In the genomic region with DNA sequence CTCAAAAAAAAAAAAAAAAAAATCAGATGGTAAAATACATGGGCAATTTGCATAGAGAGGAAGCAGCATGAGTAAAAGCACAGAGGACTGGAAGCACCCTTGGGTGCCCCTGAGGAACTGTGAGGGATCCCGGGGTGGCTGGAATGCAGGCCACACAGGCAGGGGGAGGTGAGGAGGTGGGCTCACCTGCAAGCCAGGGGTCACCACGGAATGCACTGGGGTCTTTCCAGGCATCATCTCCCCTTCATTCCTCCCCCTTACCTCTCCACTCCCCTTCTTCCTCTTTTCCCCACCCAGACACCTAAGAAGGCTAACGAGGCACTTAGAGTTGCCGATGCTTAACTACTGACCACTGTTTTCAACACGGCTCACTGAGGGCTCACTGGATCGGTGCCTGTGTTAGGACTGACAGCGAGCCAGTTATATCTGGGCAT, we compare ENCODE assay signal across 15 cellular contexts. TPM values are rescaled to one million over a fixed set of nuclear protein-coding genes. Genes with fewer than 3 reads are reported as not detected.
A peak's percentile ranks its signal among the peaks of the same experiment; 100 is the strongest.
DNase-seq lines count a peak whose midpoint lies in the region; ATAC-seq and TF ChIP-seq lines count a peak whose summit lies in the region.
"Had no signal": no experiment of that assay in that cellular context is flagged by ENCODE, and none has a peak within 500 bp of the region (broad histone marks: within the 10 kb centered on the region; RNA-seq: fewer than 3 reads in every experiment).

No MANE protein-coding gene starts in this region.

- no peak overlapping the region for H3K4me3 Mint-ChIP-seq in chondrocyte (ENCODE audit: unreplicated experiment)
- H3K4me3 Mint-ChIP-seq: stimulated activated effector memory CD8-positive, alpha-beta T cell treated with anti-CD3 and anti-CD28 coated beads, Interleukin-12 subunit alpha, Interleukin-12 subunit beta, amount 100 ng/mL, for 72 hours had no signal

- no peaks in the 10 kb centered on the region for H3K36me3 Mint-ChIP-seq in chondrocyte (ENCODE audit: low read depth)
- H3K36me3 Mint-ChIP-seq: stimulated activated effector memory CD8-positive, alpha-beta T cell treated with anti-CD3 and anti-CD28 coated beads, Interleukin-12 subunit alpha, Interleukin-12 subunit beta, amount 100 ng/mL, for 72 hours had no signal

- ATAC-seq in GM19397 (IDR thresholded peaks at IDR 0.05; ENCODE audit: unreplicated experiment) (peak; percentile 42), HG03432 (IDR thresholded peaks at IDR 0.05; ENCODE audit: unreplicated experiment) (peak; percentile 45), esophagus mucosa (peak; percentile 38), HG03378 (IDR thresholded peaks at IDR 0.05; ENCODE audit: unreplicated experiment) (no peak)
- ATAC-seq: PC-3; stimulated activated effector memory CD8-positive, alpha-beta T cell treated with anti-CD3 and anti-CD28 coated beads, Interleukin-12 subunit alpha, Interleukin-12 subunit beta, amount 100 ng/mL, for 72 hours had no signal

- peak overlapping the region; percentile 26 for H3K4me3 ChIP-seq in GM12875 (ENCODE audit: low read depth, low read length)
- H3K4me3 ChIP-seq: upper lobe of left lung had no signal

- TF ChIP-seq CTCF in GM12875 (IDR thresholded peaks at IDR 0.05; ENCODE audit: borderline replicate concordance, insufficient read depth, low read depth, low read length), result no peak
- no peak for TF ChIP-seq CTCF in chondrocyte (IDR thresholded peaks at IDR 0.05)

- no peaks in the 10 kb centered on the region for H3K27me3 Mint-ChIP-seq in chondrocyte (ENCODE audit: low read depth)

- H3K9me3 Mint-ChIP-seq in chondrocyte (ENCODE audit: low read depth), result no peaks in the 10 kb centered on the region
- H3K9me3 Mint-ChIP-seq: stimulated activated effector memory CD8-positive, alpha-beta T cell treated with anti-CD3 and anti-CD28 coated beads, Interleukin-12 subunit alpha, Interleukin-12 subunit beta, amount 100 ng/mL, for 72 hours had no signal

- no peak overlapping the region for H3K27ac Mint-ChIP-seq in chondrocyte (ENCODE audit: unreplicated experiment)
- H3K27ac Mint-ChIP-seq: stimulated activated effector memory CD8-positive, alpha-beta T cell treated with anti-CD3 and anti-CD28 coated beads, Interleukin-12 subunit alpha, Interleukin-12 subunit beta, amount 100 ng/mL, for 72 hours had no signal

- DNase-seq in AG20443 (ENCODE audit: low spot score), result no peak
- no peak for DNase-seq in chondrocyte (ENCODE audit: low spot score)
- DNase-seq in HuH-7 (ENCODE audit: low spot score), result no peak
- DNase-seq: activated gamma-delta T cell treated with Interleukin-2 at 50 U/mL for 16 hours, GOT3, KG1, NCI-H1436, PC-3, upper lobe of left lung had no signal

- peaks cover under 1% of the 10 kb centered on the region for H3K4me1 Mint-ChIP-seq in chondrocyte (ENCODE audit: low read depth)
- H3K4me1 Mint-ChIP-seq: stimulated activated effector memory CD8-positive, alpha-beta T cell treated with anti-CD3 and anti-CD28 coated beads, Interleukin-12 subunit alpha, Interleukin-12 subunit beta, amount 100 ng/mL, for 72 hours had no signal

RNA-seq across cellular contexts. Expression of a gene that starts 14.4 kb away (rescaled TPM):
- 26.4 TPM for total RNA-seq in esophagus mucosa
- total RNA-seq in chondrocyte, result 13.8 to 14.1 TPM (median 13.8 TPM) in 3 replicates

RNA-seq across cellular contexts. Expression of a gene that starts 46.5 kb away (rescaled TPM):
- 0.24 TPM for total RNA-seq in esophagus mucosa
- total RNA-seq in chondrocyte, result 0.30 to 0.63 TPM (median 0.62 TPM) in 3 replicates
